Comparison of ENCODE assay signal across 30 cellular contexts in genomic region chr4:26596843-26597242, GRCh38.
"Had no signal": no experiment of that assay in that cellular context is flagged by ENCODE, and none has a peak within 500 bp of the region (broad histone marks: within the 10 kb centered on the region; RNA-seq: fewer than 3 reads in every experiment).

No MANE protein-coding gene starts in this region.

- DNase-seq: activated B cell treated with CpG ODN at 0.5 μM for 24 hours; activated CD4-positive, alpha-beta T cell treated with anti-CD3 and anti-CD28 coated beads for 48 hours; activated CD4-positive, alpha-beta T cell treated with anti-CD3 and anti-CD28 coated beads, Interleukin-2, amount 50 U/mL, for 1 hour; activated CD4-positive, alpha-beta T cell treated with anti-CD3 and anti-CD28 coated beads, Interleukin-2, amount 50 U/mL, for 48 hours; activated CD8-positive, alpha-beta memory T cell treated with anti-CD3 and anti-CD28 coated beads for 24 hours; activated CD8-positive, alpha-beta T cell treated with anti-CD3 and anti-CD28 coated beads for 36 hours; activated effector memory CD4-positive, alpha-beta T cell treated with Interleukin-2 at 50 U/mL for 16 hours; activated gamma-delta T cell treated with Interleukin-2 at 50 U/mL for 16 hours; activated naive CD4-positive, alpha-beta T cell treated with anti-CD3 and anti-CD28 coated beads for 36 hours; activated naive CD8-positive, alpha-beta T cell treated with anti-CD3 and anti-CD28 coated beads for 36 hours; activated naive CD8-positive, alpha-beta T cell treated with anti-CD3 and anti-CD28 coated beads, Interleukin-2, amount 50 U/mL, for 24 hours; activated T-cell treated with anti-CD3 and anti-CD28 coated beads, Interleukin-2, amount 50 U/mL, for 4 hours; adrenal gland; amygdala; aorta; body of pancreas; caudate nucleus; effector CD8-positive, alpha-beta T cell; esophagus squamous epithelium; foreskin melanocyte; heart right ventricle; T-helper 9 cell; WERI-Rb-1 had no signal

- H3K4me3 ChIP-seq: adrenal gland, body of pancreas, esophagus squamous epithelium, gastroesophageal sphincter, heart right ventricle had no signal

- H3K9me3 ChIP-seq: body of pancreas, esophagus squamous epithelium, gastroesophageal sphincter had no signal

- ATAC-seq: activated CD4-positive, CD25-positive, alpha-beta regulatory T cell treated with anti-CD3 and anti-CD28 coated beads, Interleukin-2, amount 50 U/mL, for 24 hours; activated CD8-positive, alpha-beta T cell treated with anti-CD3 and anti-CD28 coated beads for 36 hours; activated naive CD8-positive, alpha-beta T cell treated with anti-CD3 and anti-CD28 coated beads, Interleukin-2, amount 50 U/mL, for 24 hours; activated T-cell treated with anti-CD3 and anti-CD28 coated beads, Interleukin-2, amount 50 U/mL, for 4 hours; activated T-helper 17 cell treated with anti-CD3 and anti-CD28 coated beads, Interleukin-2, amount 50 U/mL, for 72 hours; body of pancreas; gastroesophageal sphincter; heart right ventricle had no signal

- H3K4me1 ChIP-seq: adrenal gland, body of pancreas, esophagus squamous epithelium, gastroesophageal sphincter, heart right ventricle had no signal

- FAIRE-seq: colon, endometrium, endothelial cell of umbilical vein had no signal

- H3K36me3 ChIP-seq: adrenal gland, esophagus squamous epithelium, gastroesophageal sphincter, heart right ventricle, WERI-Rb-1 had no signal

- H3K27ac ChIP-seq: adrenal gland, body of pancreas, epithelial cell of prostate, esophagus squamous epithelium, gastroesophageal sphincter, heart right ventricle, WERI-Rb-1 had no signal

- H3K27me3 ChIP-seq: adrenal gland, body of pancreas, esophagus squamous epithelium, gastroesophageal sphincter, heart right ventricle had no signal
